In genomic region chr11:96306600-96306932, GRCh38 we compare ENCODE assay signal across 8 cellular contexts. TPM values are rescaled to one million over a fixed set of nuclear protein-coding genes. Genes with fewer than 3 reads are reported as not detected.
DNase-seq lines count a peak whose midpoint lies in the region; ATAC-seq and TF ChIP-seq lines count a peak whose summit lies in the region.

No MANE protein-coding gene starts in this region.

- H3K9me3 ChIP-seq in OCI-LY1 (ENCODE audit: low read length) (no peaks in the 10 kb centered on the region), ovary (no peaks in the 10 kb centered on the region)

- CTCF ChIA-PET in AG04449 (lab: Yijun Ruan, JAX), result interaction anchor here (1.1 to 1.5 kb wide), 3 partner anchors 32 to 42 kb away, joined by 3 to 4 read pairs (median 3); no protein-coding TSS in a partner anchor

- H3K4me2 ChIP-seq in OCI-LY1 (ENCODE audit: low read length), result peak overlapping the region; percentile 26; the same call in 1 of the 2 replicates

- H3K4me3 ChIP-seq in AG04449 (ENCODE audit: low read depth, low read length) (peak overlapping the region; percentile 29), OCI-LY1 (ENCODE audit: low read depth, low read length, poor library complexity, severe bottlenecking) (no peak overlapping the region), ovary (no peak overlapping the region)

- H3K27me3 ChIP-seq in OCI-LY1 (ENCODE audit: insufficient read depth, low read length) (no peaks in the 10 kb centered on the region), ovary (no peaks in the 10 kb centered on the region)

- DNase-seq in AG04449 (ENCODE audit: low read depth, low spot score) (no peak), epithelial cell of prostate (ENCODE audit: low read depth, low spot score) (no peak), ovary (no peak), GOT3 (lab: John Stamatoyannopoulos, UW) (no peak), hypothalamus (lab: John Stamatoyannopoulos, UW) (no peak), COR-L47 (lab: John Stamatoyannopoulos, UW) (no peak)

- TF ChIP-seq POLR2A in ovary (IDR thresholded peaks at IDR 0.05), result no peak

- H3K9ac ChIP-seq in OCI-LY1 (ENCODE audit: low read length), result no peak overlapping the region

- TF ChIP-seq EP300 in ovary (IDR thresholded peaks at IDR 0.05), result no peak

- H3K9me2 ChIP-seq in OCI-LY1 (ENCODE audit: low read depth, low read length), result no peaks in the 10 kb centered on the region

- no peak for ATAC-seq in HG02870 (IDR thresholded peaks at IDR 0.05; ENCODE audit: unreplicated experiment)

- no peak overlapping the region for H3K27ac ChIP-seq in OCI-LY1 (ENCODE audit: low read depth, low read length, poor library complexity, severe bottlenecking)
- H3K27ac ChIP-seq in epithelial cell of prostate, result peak overlapping the region; percentile 93
- H3K27ac ChIP-seq in ovary, result peak overlapping the region; percentile 7 to 67

- intact Hi-C loops in ovary (cut with DNase I), result no loop called here

- WGBS in ovary, 3 donors, result 1 to 3% (median 3%) methylated on average over 3 of the region's 3 CpGs

- no peaks in the 10 kb centered on the region for H3F3A ChIP-seq in OCI-LY1 (ENCODE audit: insufficient read depth, low read length)

- no peaks in the 10 kb centered on the region for H3K79me2 ChIP-seq in OCI-LY1 (ENCODE audit: insufficient read depth, low read length)

- no peaks in the 10 kb centered on the region for H4K20me1 ChIP-seq in OCI-LY1 (ENCODE audit: insufficient read depth, low read length)

- TF ChIP-seq CTCF in AG04449 (IDR thresholded peaks at IDR 0.05; ENCODE audit: insufficient read depth, low read length, missing control alignments) (no peak), OCI-LY1 (IDR thresholded peaks at IDR 0.05; ENCODE audit: low read length) (no peak), ovary (IDR thresholded peaks at IDR 0.05) (peak in 1 of 3 donors; percentile 14)

- no peak overlapping the region for H2AFZ ChIP-seq in OCI-LY1 (ENCODE audit: low read length)

- H3K4me1 ChIP-seq in OCI-LY1 (ENCODE audit: insufficient read depth, low read length, severe bottlenecking), result peaks cover 15% of the 10 kb centered on the region
- H3K4me1 ChIP-seq in ovary (ENCODE audit: insufficient read depth), result peaks cover 22% of the 10 kb centered on the region

- H3K36me3 ChIP-seq in OCI-LY1 (ENCODE audit: insufficient read depth, low read length) (no peaks in the 10 kb centered on the region), ovary (no peaks in the 10 kb centered on the region)

- POLR2A ChIA-PET in AG04449 (lab: Yijun Ruan, JAX), result interaction anchor here (1.2 to 1.5 kb wide), 3 partner anchors 33 to 151 kb away, joined by 5 to 9 read pairs (median 8); partner anchors contain the start of gene MAML2

RNA-seq across cellular contexts. Expression of gene MAML2, which starts 36.4 kb away (rescaled TPM):
- 10 to 100 TPM; 10.7 to 17.5 (median 14.6) TPM for total RNA-seq in ovary
- 10 to 100 TPM in 1 of 2 donors, 1 to 10 TPM in 1; 7.3 to 16.4 TPM for polyA plus RNA-seq in ovary
